Comparison of ENCODE assay signal across 17 cellular contexts in the genomic region with DNA sequence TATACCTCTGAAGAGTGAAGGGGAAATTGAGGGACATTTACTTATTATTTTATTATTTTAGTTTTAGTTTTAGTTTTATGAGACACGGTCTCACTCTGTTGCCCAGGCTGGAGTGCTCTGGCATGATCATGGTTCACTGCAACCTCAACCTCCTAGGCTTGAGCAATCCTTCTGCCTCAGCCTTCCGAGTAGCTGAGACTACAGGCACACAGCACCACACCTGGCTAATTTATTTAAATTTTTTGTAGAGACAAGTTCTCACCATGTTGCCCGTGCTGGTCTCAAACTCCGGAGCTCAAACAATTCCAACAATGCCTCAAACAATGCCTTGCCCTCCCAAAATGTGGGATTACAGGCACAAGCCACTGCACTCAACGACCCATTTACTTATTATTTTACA.
A peak's percentile ranks its signal among the peaks of the same experiment; 100 is the strongest.
DNase-seq lines count a peak whose midpoint lies in the region; ATAC-seq and TF ChIP-seq lines count a peak whose summit lies in the region.
"Had no signal": no experiment of that assay in that cellular context is flagged by ENCODE, and none has a peak within 500 bp of the region (broad histone marks: within the 10 kb centered on the region; RNA-seq: fewer than 3 reads in every experiment).

No MANE protein-coding gene starts in this region.

- ATAC-seq in GM19023 (IDR thresholded peaks at IDR 0.05; ENCODE audit: unreplicated experiment) (peak; percentile 41), HG02678 (IDR thresholded peaks at IDR 0.05; ENCODE audit: unreplicated experiment) (peak; percentile 37), GM21576 (IDR thresholded peaks at IDR 0.05; ENCODE audit: unreplicated experiment) (no peak)
- ATAC-seq: left lung had no signal

- peak overlapping the region; percentile 37 to 75 (median 54) for H3K27ac ChIP-seq in tibial nerve
- H3K27ac ChIP-seq: left lung, PC-9, prostate gland, testis, WERI-Rb-1 had no signal

- H3K9me2 ChIP-seq in Loucy (replicated peaks; ENCODE audit: low read depth, low read length): 0 out of 2 replicates have a peak, but pooled peaks cover 4% of the 10 kb centered on the region

- no peaks in the 10 kb centered on the region for H3F3A ChIP-seq in Loucy (ENCODE audit: low read depth)

- peak overlapping the region; percentile 70; the same call in 1 of the 2 replicates for H2AFZ ChIP-seq in Loucy (ENCODE audit: low read length)
- H2AFZ ChIP-seq: PC-9 had no signal

- H3K79me2 ChIP-seq in Loucy (ENCODE audit: insufficient read depth, low read length): no peaks in the 10 kb centered on the region

- H3K9me3 ChIP-seq in Loucy (ENCODE audit: insufficient read depth, low read depth, low read length) (peaks cover 3% of the 10 kb centered on the region; the same call in 1 of the 2 replicates), tibial nerve (peaks cover 0 to 7% (median 1%) of the 10 kb centered on the region in 4 donors)
- H3K9me3 ChIP-seq: prostate gland, testis had no signal

- no peak for TF ChIP-seq POLR2A in tibial nerve (IDR thresholded peaks at IDR 0.05)

- TF ChIP-seq CTCF in Loucy (conservative IDR thresholded peaks at IDR 0.05; ENCODE audit: low read length) (no peak), tibial nerve (IDR thresholded peaks at IDR 0.05) (no peak)

- no peak for TF ChIP-seq EP300 in tibial nerve (IDR thresholded peaks at IDR 0.05)

- H3K4me3 ChIP-seq in Loucy (ENCODE audit: low read length, poor library complexity, severe bottlenecking): no peak overlapping the region
- H3K4me3 ChIP-seq in tibial nerve: no peak overlapping the region
- H3K4me3 ChIP-seq: left lung, PC-9, prostate gland, testis had no signal

- no peak overlapping the region for H3K9ac ChIP-seq in Loucy (ENCODE audit: low read depth, low read length, poor library complexity, severe bottlenecking)

- H3K4me2 ChIP-seq in Loucy (ENCODE audit: low read depth, low read length, poor library complexity, severe bottlenecking): no peak overlapping the region
- H3K4me2 ChIP-seq: PC-9 had no signal

- DNase-seq in tibial nerve (ENCODE audit: low spot score in 2 of 2): no peak
- DNase-seq in NCI-H345 treated with DMSO at 0.1 percent for 48 hours (lab: John Stamatoyannopoulos, UW; ENCODE audit: unreplicated experiment): no peak
- DNase-seq in GM03348 (ENCODE audit: low spot score): no peak
- DNase-seq: activated CD8-positive, alpha-beta memory T cell treated with anti-CD3 and anti-CD28 coated beads, Interleukin-2, amount 50 U/mL, for 4 hours; activated naive CD4-positive, alpha-beta T cell treated with Interleukin-2 at 50 U/mL for 16 hours; EL; left lung; NCI-H1930; NCI-H526 treated with DMSO at 0.1 percent for 48 hours; PC-9; testis; WERI-Rb-1 had no signal

- H3K36me3 ChIP-seq in Loucy (ENCODE audit: insufficient read depth, low read length) (no peaks in the 10 kb centered on the region), tibial nerve (no peaks in the 10 kb centered on the region)
- H3K36me3 ChIP-seq: left lung, prostate gland, WERI-Rb-1 had no signal

- H3K4me1 ChIP-seq in Loucy (ENCODE audit: insufficient read depth, low read length, poor library complexity, severe bottlenecking): peaks cover 15% of the 10 kb centered on the region
- peaks cover 0 to 17% (median 11%) of the 10 kb centered on the region in 4 donors for H3K4me1 ChIP-seq in tibial nerve
- H3K4me1 ChIP-seq: left lung, prostate gland, testis had no signal

- no peaks in the 10 kb centered on the region for H4K20me1 ChIP-seq in Loucy (ENCODE audit: insufficient read depth, low read length, poor library complexity, severe bottlenecking)

- 57 to 64% methylated on average over 5 of the region's 5 CpGs for WGBS in tibial nerve, 2 donors

- no peaks in the 10 kb centered on the region for H3K27me3 ChIP-seq in Loucy (ENCODE audit: insufficient read depth, low read length, poor library complexity, severe bottlenecking)
- no peaks in the 10 kb centered on the region for H3K27me3 ChIP-seq in tibial nerve
- H3K27me3 ChIP-seq: left lung, testis had no signal
